19 cellular contexts compared by ENCODE assay signal in the genomic region with DNA sequence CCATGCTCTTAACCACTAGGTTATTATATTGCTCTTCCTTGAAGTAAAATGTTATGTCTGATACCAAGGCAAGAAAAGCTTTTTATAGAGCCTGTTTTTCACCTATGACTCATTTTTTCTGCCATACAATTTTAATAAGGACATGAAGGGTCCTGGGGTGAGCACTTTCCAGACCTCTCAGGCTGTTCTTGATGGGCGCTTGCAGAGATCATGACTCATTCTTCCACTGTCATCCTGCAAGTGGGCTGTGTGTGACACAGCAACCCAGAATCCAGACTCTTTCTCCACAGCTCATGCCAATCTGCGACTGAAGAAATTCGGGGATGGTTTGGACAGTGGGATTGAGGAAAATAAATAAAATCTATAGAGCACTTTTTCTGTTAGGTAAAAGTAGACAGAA.
DNase-seq lines count a peak whose midpoint lies in the region; ATAC-seq and TF ChIP-seq lines count a peak whose summit lies in the region.
"Had no signal": no experiment of that assay in that cellular context is flagged by ENCODE, and none has a peak within 500 bp of the region (broad histone marks: within the 10 kb centered on the region; RNA-seq: fewer than 3 reads in every experiment).

No MANE protein-coding gene starts in this region.

- TF ChIP-seq CTCF in choroid plexus epithelial cell (conservative IDR thresholded peaks at IDR 0.05; ENCODE audit: low read depth, low read length) (no peak), GM23338 (conservative IDR thresholded peaks at IDR 0.05; ENCODE audit: low read depth in 2 of 2) (no peak)

- no peaks in the 10 kb centered on the region for H3K4me1 Mint-ChIP-seq in naive thymus-derived CD8-positive, alpha-beta T cell
- H3K4me1 Mint-ChIP-seq in GM23338: no peaks in the 10 kb centered on the region
- H3K4me1 Mint-ChIP-seq in T-helper 2 cell treated with Interferon-gamma antibody and Interleukin-4, amounts not matched to agents 5 μg/mL and 100 μg/mL, for 36 hours (ENCODE audit: low read depth): no peaks in the 10 kb centered on the region
- H3K4me1 Mint-ChIP-seq: CD8-positive, alpha-beta memory T cell; IgD-negative memory B cell; T-cell had no signal

- H3K79me2 ChIP-seq in GM23338 (replicated peaks; ENCODE audit: insufficient read depth): no peaks in the 10 kb centered on the region

- H3K9me3 ChIP-seq in MG63: no peaks in the 10 kb centered on the region
- H3K9me3 ChIP-seq: tibial nerve had no signal

- DNase-seq in EH (ENCODE audit: low read depth) (peak; percentile 84), MG63 (peak; percentile 27), choroid plexus epithelial cell (ENCODE audit: low read depth) (peak; percentile 68), renal cortical epithelial cell (ENCODE audit: low read depth) (peak; percentile 21), GM23338 (ENCODE audit: low spot score) (no peak), HCEC 1CT (no peak)
- DNase-seq in naive thymus-derived CD8-positive, alpha-beta T cell: no peak
- DNase-seq in T-helper 2 cell treated with Interferon-gamma antibody and Interleukin-4, amounts not matched to agents 5 μg/mL and 100 μg/mL, for 36 hours (ENCODE audit: low spot score): no peak
- DNase-seq: activated CD8-positive, alpha-beta memory T cell treated with anti-CD3 and anti-CD28 coated beads, Interleukin-2, amount 50 U/mL, for 48 hours; CD8-positive, alpha-beta memory T cell; NCI-H1105 treated with DMSO at 0.1 percent for 48 hours; NCI-H510A treated with DMSO at 0.1 percent for 48 hours; stimulated activated CD4-positive, alpha-beta T cell treated with anti-CD3 and anti-CD28 coated beads, Interleukin-2, amount 100 ng/mL, for 24 hours; T-cell had no signal

- H2AFZ ChIP-seq in GM23338: no peak overlapping the region

- H3K27ac ChIP-seq in GM23338 (ENCODE audit: low read depth): no peak overlapping the region
- H3K27ac ChIP-seq: tibial nerve had no signal

- no peak overlapping the region for H3K27ac Mint-ChIP-seq in naive thymus-derived CD8-positive, alpha-beta T cell
- H3K27ac Mint-ChIP-seq in GM23338: no peak overlapping the region
- H3K27ac Mint-ChIP-seq in T-helper 2 cell treated with Interferon-gamma antibody and Interleukin-4, amounts not matched to agents 5 μg/mL and 100 μg/mL, for 36 hours: no peak overlapping the region
- H3K27ac Mint-ChIP-seq: activated naive CD8-positive, alpha-beta T cell; CD8-positive, alpha-beta memory T cell; IgD-negative memory B cell; natural killer cell treated with Interleukin-12 subunit alpha and Interleukin-12 subunit beta and Interleukin-15 and Interleukin-18, amount 100 ng/mL, for 72 hours; T-cell had no signal

- H3K9me2 ChIP-seq in GM23338 (ENCODE audit: insufficient read depth): no peaks in the 10 kb centered on the region

- H3K4me1 ChIP-seq in GM23338 (ENCODE audit: insufficient read depth): no peaks in the 10 kb centered on the region

- ATAC-seq in naive thymus-derived CD8-positive, alpha-beta T cell: no peak
- no peak for ATAC-seq in GM23338
- ATAC-seq: activated CD4-positive, CD25-positive, alpha-beta regulatory T cell treated with anti-CD3 and anti-CD28 coated beads, Interleukin-2, amount 50 U/mL, for 24 hours; natural killer cell treated with Interleukin-12 subunit alpha and Interleukin-12 subunit beta and Interleukin-15 and Interleukin-18, amount 100 ng/mL, for 72 hours; T-cell had no signal

- no peaks in the 10 kb centered on the region for H3K36me3 ChIP-seq in MG63
- H3K36me3 ChIP-seq in GM23338 (ENCODE audit: insufficient read depth): no peaks in the 10 kb centered on the region
- H3K36me3 ChIP-seq: tibial nerve had no signal

- POLR2A ChIA-PET in naive thymus-derived CD8-positive, alpha-beta T cell (lab: Charles Lee): no interaction called here

- no peaks in the 10 kb centered on the region for H3K27me3 ChIP-seq in MG63
- no peaks in the 10 kb centered on the region for H3K27me3 ChIP-seq in GM23338 (ENCODE audit: insufficient read depth)
- H3K27me3 ChIP-seq: tibial nerve had no signal

- H3K36me3 Mint-ChIP-seq in naive thymus-derived CD8-positive, alpha-beta T cell: no peaks in the 10 kb centered on the region
- H3K36me3 Mint-ChIP-seq in GM23338 (ENCODE audit: low read depth): no peaks in the 10 kb centered on the region
- no peaks in the 10 kb centered on the region for H3K36me3 Mint-ChIP-seq in T-helper 2 cell treated with Interferon-gamma antibody and Interleukin-4, amounts not matched to agents 5 μg/mL and 100 μg/mL, for 36 hours (ENCODE audit: low read depth)
- H3K36me3 Mint-ChIP-seq: activated naive CD8-positive, alpha-beta T cell; CD8-positive, alpha-beta memory T cell; IgD-negative memory B cell; natural killer cell treated with Interleukin-12 subunit alpha and Interleukin-12 subunit beta and Interleukin-15 and Interleukin-18, amount 100 ng/mL, for 72 hours; T-cell had no signal

- no peak overlapping the region for H3K4me3 Mint-ChIP-seq in naive thymus-derived CD8-positive, alpha-beta T cell
- no peak overlapping the region for H3K4me3 Mint-ChIP-seq in GM23338
- H3K4me3 Mint-ChIP-seq in T-helper 2 cell treated with Interferon-gamma antibody and Interleukin-4, amounts not matched to agents 5 μg/mL and 100 μg/mL, for 36 hours: no peak overlapping the region
- H3K4me3 Mint-ChIP-seq: activated naive CD8-positive, alpha-beta T cell; CD8-positive, alpha-beta memory T cell; IgD-negative memory B cell; natural killer cell treated with Interleukin-12 subunit alpha and Interleukin-12 subunit beta and Interleukin-15 and Interleukin-18, amount 100 ng/mL, for 72 hours; T-cell had no signal

- no peak overlapping the region for H3K4me3 ChIP-seq in MG63
- H3K4me3 ChIP-seq in choroid plexus epithelial cell (ENCODE audit: low read depth, low read length): no peak overlapping the region
- no peak overlapping the region for H3K4me3 ChIP-seq in GM23338
- H3K4me3 ChIP-seq: tibial nerve had no signal

- no peaks in the 10 kb centered on the region for H4K20me1 ChIP-seq in GM23338 (replicated peaks; ENCODE audit: insufficient read depth)

- H3F3A ChIP-seq in GM23338 (replicated peaks; ENCODE audit: low read depth): no peaks in the 10 kb centered on the region

- H3K9me3 Mint-ChIP-seq in naive thymus-derived CD8-positive, alpha-beta T cell: peaks cover 0 to 7% (median 0%) of the 10 kb centered on the region in 9 donors
- no peaks in the 10 kb centered on the region for H3K9me3 Mint-ChIP-seq in GM23338
- H3K9me3 Mint-ChIP-seq in T-helper 2 cell treated with Interferon-gamma antibody and Interleukin-4, amounts not matched to agents 5 μg/mL and 100 μg/mL, for 36 hours: peaks cover 5% of the 10 kb centered on the region

- peaks cover 0 to 5% (median 0%) of the 10 kb centered on the region in 5 donors for H3K27me3 Mint-ChIP-seq in naive thymus-derived CD8-positive, alpha-beta T cell
- H3K27me3 Mint-ChIP-seq in GM23338 (ENCODE audit: insufficient read depth, low read depth, poor library complexity): no peaks in the 10 kb centered on the region
- no peaks in the 10 kb centered on the region for H3K27me3 Mint-ChIP-seq in T-helper 2 cell treated with Interferon-gamma antibody and Interleukin-4, amounts not matched to agents 5 μg/mL and 100 μg/mL, for 36 hours (ENCODE audit: low read depth)
- H3K27me3 Mint-ChIP-seq: activated naive CD8-positive, alpha-beta T cell; CD8-positive, alpha-beta memory T cell; IgD-negative memory B cell; natural killer cell treated with Interleukin-12 subunit alpha and Interleukin-12 subunit beta and Interleukin-15 and Interleukin-18, amount 100 ng/mL, for 72 hours; T-cell had no signal

- no peak overlapping the region for H3K4me2 ChIP-seq in GM23338

TF ChIP-seq in GM23338, 12 proteins besides CTCF, POLR2A, EP300 and RAD21:
- TF ChIP-seq EZH2 (IDR thresholded peaks at IDR 0.05; ENCODE audit: low read depth, unreplicated experiment) (no peak), POLR2AphosphoS5 (IDR thresholded peaks at IDR 0.05; ENCODE audit: low read depth) (no peak)
TF ChIP-seq in GM23338: peak in this region for 0.

Comparison
In these comparisons a context has a peak if more than half of its experiments do, and no peak if none do; other contexts are left out.
1. DNase-seq: peak in EH (single experiment), MG63 (single experiment), choroid plexus epithelial cell (single experiment) and renal cortical epithelial cell (single experiment); none in naive thymus-derived CD8-positive, alpha-beta T cell (0 of 10), GM23338 (single experiment), HCEC 1CT (single experiment) and T-helper 2 cell treated with Interferon-gamma antibody and Interleukin-4, amounts not matched to agents 5 μg/mL and 100 μg/mL, for 36 hours (single experiment).